In genomic region chr11:10693509-10694071, GRCh38 we compare ENCODE assay signal across 9 cellular contexts. TPM values are rescaled to one million over a fixed set of nuclear protein-coding genes. Genes with fewer than 3 reads are reported as not detected.
DNase-seq lines count a peak whose midpoint lies in the region; ATAC-seq and TF ChIP-seq lines count a peak whose summit lies in the region.
"Had no signal": no experiment of that assay in that cellular context is flagged by ENCODE, and none has a peak within 500 bp of the region (broad histone marks: within the 10 kb centered on the region; RNA-seq: fewer than 3 reads in every experiment).

Gene IRAG1 (minus strand): TSS chr11:10693755. CDS start chr11:10693602, 153 bp downstream.

- no peak within 1 kb of the TSS for H3K4me3 ChIP-seq in MG63
- no peak within 1 kb of the TSS for H3K4me3 ChIP-seq in lung

- POLR2A ChIA-PET in activated CD4-positive, alpha-beta T cell treated with anti-CD3 and anti-CD28 coated beads for 36 hours (lab: Charles Lee), result no interaction called here

- H3K4me1 Mint-ChIP-seq in activated CD4-positive, alpha-beta T cell treated with anti-CD3 and anti-CD28 coated beads for 36 hours, result no peaks in the 10 kb centered on the region

- no peak for TF ChIP-seq CTCF in lung (IDR thresholded peaks at IDR 0.05; ENCODE audit: control extremely low read depth, extremely low read depth)

- no peak within 1 kb of the TSS for H3K27ac Mint-ChIP-seq in activated CD4-positive, alpha-beta T cell treated with anti-CD3 and anti-CD28 coated beads for 36 hours
- H3K27ac Mint-ChIP-seq: activated naive CD8-positive, alpha-beta T cell had no signal

- H3K36me3 Mint-ChIP-seq in activated CD4-positive, alpha-beta T cell treated with anti-CD3 and anti-CD28 coated beads for 36 hours (ENCODE audit: low read depth), result no peaks in the 10 kb centered on the region
- H3K36me3 Mint-ChIP-seq: activated naive CD8-positive, alpha-beta T cell had no signal

- H3K4me1 ChIP-seq in lung (ENCODE audit: control insufficient read depth in 2 of 2, insufficient read depth in 2 of 2, low read length in 2 of 2), result peaks cover 0 to 4% of the 10 kb centered on the region in 2 donors

- peak within 1 kb of the TSS; percentile 31 to 48 for H3K27ac ChIP-seq in lung (ENCODE audit: low read depth in 1 of 2, low read length in 1 of 2)
- H3K27ac ChIP-seq in substantia nigra (ENCODE audit: low read depth, low read length, poor library complexity, severe bottlenecking), result peak within 1 kb of the TSS; percentile 56

- intact Hi-C loops in activated CD4-positive, alpha-beta T cell treated with anti-CD3 and anti-CD28 coated beads for 36 hours (cut with DNase I, micrococcal nuclease), result no loop called here

- H3K36me3 ChIP-seq in MG63 (no peaks in the 10 kb centered on the region), lung (ENCODE audit: control insufficient read depth in 2 of 2, insufficient read depth in 2 of 2, low read length in 2 of 2) (no peaks in the 10 kb centered on the region)

- WGBS in lung, 2 donors, result 63 to 67% methylated on average over 18 of the region's 18 CpGs

- peak; percentile 11 for DNase-seq in MG63
- peak; percentile 51 for DNase-seq in ecto neural progenitor cell (ENCODE audit: low spot score)
- DNase-seq in lung (ENCODE audit: low spot score), result no peak
- DNase-seq in substantia nigra (lab: John Stamatoyannopoulos, UW), result peak in 38 of 49 donors; percentile 8 to 81 (median 38)
- DNase-seq in activated CD4-positive, alpha-beta T cell treated with anti-CD3 and anti-CD28 coated beads for 36 hours, result no peak
- no peak for DNase-seq in activated CD8-positive, alpha-beta memory T cell treated with anti-CD3 and anti-CD28 coated beads, Interleukin-2, amount 50 U/mL, for 48 hours
- DNase-seq in NCI-H2171 treated with DMSO at 0.1 percent for 48 hours (lab: John Stamatoyannopoulos, UW), result no peak

- no peak within 1 kb of the TSS for H3K4me3 Mint-ChIP-seq in activated CD4-positive, alpha-beta T cell treated with anti-CD3 and anti-CD28 coated beads for 36 hours
- H3K4me3 Mint-ChIP-seq: activated naive CD8-positive, alpha-beta T cell had no signal

- CTCF ChIA-PET in activated CD4-positive, alpha-beta T cell treated with anti-CD3 and anti-CD28 coated beads for 36 hours (lab: Charles Lee), result interaction anchor here (1.1 to 2.1 kb wide), 5 partner anchors 11 to 238 kb away, joined by 3 to 5 read pairs (median 3); partner anchors contain the start of gene AMPD3

- peak; percentile 27 for ATAC-seq in lung (ENCODE audit: insufficient read depth, low FRiP score)
- no peak for ATAC-seq in HG02678 (IDR thresholded peaks at IDR 0.05; ENCODE audit: unreplicated experiment)
- no peak for ATAC-seq in activated CD4-positive, alpha-beta T cell treated with anti-CD3 and anti-CD28 coated beads for 36 hours

- no peaks in the 10 kb centered on the region for H3K9me3 Mint-ChIP-seq in activated CD4-positive, alpha-beta T cell treated with anti-CD3 and anti-CD28 coated beads for 36 hours (ENCODE audit: low read depth)

- no peaks in the 10 kb centered on the region for H3K27me3 ChIP-seq in MG63
- no peaks in the 10 kb centered on the region for H3K27me3 ChIP-seq in lung (ENCODE audit: control insufficient read depth, insufficient read depth)

- H3K9me3 ChIP-seq in MG63 (no peaks in the 10 kb centered on the region), lung (ENCODE audit: control insufficient read depth in 2 of 2, insufficient read depth in 1 of 2, low read length in 1 of 2) (no peaks in the 10 kb centered on the region)

- peaks cover 12% of the 10 kb centered on the region for H3K27me3 Mint-ChIP-seq in activated CD4-positive, alpha-beta T cell treated with anti-CD3 and anti-CD28 coated beads for 36 hours

RNA-seq across cellular contexts. Expression of gene IRAG1, which starts in this region (rescaled TPM):
- total RNA-seq in MG63 (2014; rRNA removed; shearing (Covaris generic); ENCODE audit: low replicate concordance), result not detected in 2 replicates
- 10 to 100 TPM; 16.1 to 17.0 TPM for total RNA-seq in lung
- polyA plus RNA-seq in lung, result 10 to 100 TPM in 1 of 2 donors, 1 to 10 TPM in 1; 2.8 to 10.4 TPM
- not detected for total RNA-seq in activated CD4-positive, alpha-beta T cell treated with anti-CD3 and anti-CD28 coated beads for 36 hours

Comparison
In these comparisons a context has a peak if more than half of its experiments do, and no peak if none do; other contexts are left out.
1. RNA of gene IRAG1 (total RNA-seq): 16.1 to 17.0 TPM in lung; not detected in MG63 and not detected in activated CD4-positive, alpha-beta T cell treated with anti-CD3 and anti-CD28 coated beads for 36 hours; every median in the first group is over 10 times any median in the second.
2. Peak in DNase-seq in MG63; RNA of the gene not detected or under 1 TPM.
3. DNase-seq: peak in ecto neural progenitor cell (single experiment) and substantia nigra (38 of 49); none in lung (single experiment), activated CD4-positive, alpha-beta T cell treated with anti-CD3 and anti-CD28 coated beads for 36 hours (single experiment), activated CD8-positive, alpha-beta memory T cell treated with anti-CD3 and anti-CD28 coated beads, Interleukin-2, amount 50 U/mL, for 48 hours (single experiment) and NCI-H2171 treated with DMSO at 0.1 percent for 48 hours (single experiment).